In genomic region chr2:148880636-148881035, GRCh38 we compare ENCODE assay signal across 32 cellular contexts.
"Had no signal": no experiment of that assay in that cellular context is flagged by ENCODE, and none has a peak within 500 bp of the region (broad histone marks: within the 10 kb centered on the region; RNA-seq: fewer than 3 reads in every experiment).

No MANE protein-coding gene starts in this region.

- H3K36me3 Mint-ChIP-seq: activated naive CD4-positive, alpha-beta T cell treated with anti-CD3 and anti-CD28 coated beads, Interleukin-2, amount 50 U/mL, for 24 hours had no signal

- H3K4me3 ChIP-seq: adrenal gland, body of pancreas, colonic mucosa, esophagus muscularis mucosa, gastrocnemius medialis had no signal

- DNase-seq: activated CD4-positive, alpha-beta memory T cell treated with anti-CD3 and anti-CD28 coated beads, Interleukin-2, amount 10 ng/mL, durations not matched to agents 7 days and 5 days; activated CD4-positive, alpha-beta T cell treated with anti-CD3 and anti-CD28 coated beads for 1 hour; activated CD4-positive, alpha-beta T cell treated with anti-CD3 and anti-CD28 coated beads for 4 hours; activated CD4-positive, alpha-beta T cell treated with anti-CD3 and anti-CD28 coated beads, Interleukin-2, amount 10 ng/mL, durations not matched to agents 7 days and 5 days; activated CD4-positive, alpha-beta T cell treated with anti-CD3 and anti-CD28 coated beads, Interleukin-2, amount 50 U/mL, for 4 hours; activated CD8-positive, alpha-beta memory T cell treated with anti-CD3 and anti-CD28 coated beads for 24 hours; activated effector memory CD4-positive, alpha-beta T cell treated with anti-CD3 and anti-CD28 coated beads, Interleukin-2, amount 50 U/mL, for 16 hours; activated naive CD4-positive, alpha-beta T cell treated with anti-CD3 and anti-CD28 coated beads for 36 hours; activated naive CD8-positive, alpha-beta T cell treated with anti-CD3 and anti-CD28 coated beads for 36 hours; activated naive CD8-positive, alpha-beta T cell treated with anti-CD3 and anti-CD28 coated beads, Interleukin-2, amount 50 U/mL, for 24 hours; activated T-cell treated with anti-CD3 and anti-CD28 coated beads, Interleukin-2, amount 50 U/mL, for 4 hours; adrenal gland; amygdala; aorta; body of pancreas; caudate nucleus; cerebellar nuclear complex; colonic mucosa; effector CD8-positive, alpha-beta T cell; erythroblast; foreskin keratinocyte; gastrocnemius medialis; head of caudate nucleus; hippocampal formation; T-cell; T1000 had no signal

- H3K9me3 ChIP-seq: adrenal gland, colonic mucosa, gastrocnemius medialis had no signal

- H3K27ac ChIP-seq: adrenal gland, body of pancreas, colonic mucosa, esophagus muscularis mucosa, foreskin keratinocyte, gastrocnemius medialis had no signal

- H3K36me3 ChIP-seq: adrenal gland, colonic mucosa, esophagus muscularis mucosa, gastrocnemius medialis had no signal

- H3K27ac Mint-ChIP-seq: activated CD4-positive, alpha-beta memory T cell treated with anti-CD3 and anti-CD28 coated beads, Interleukin-2, amount 10 ng/mL, durations not matched to agents 7 days and 5 days; activated CD4-positive, alpha-beta T cell treated with anti-CD3 and anti-CD28 coated beads, Interleukin-2, amount 10 ng/mL, durations not matched to agents 7 days and 5 days; activated naive CD4-positive, alpha-beta T cell treated with anti-CD3 and anti-CD28 coated beads for 36 hours; activated naive CD4-positive, alpha-beta T cell treated with anti-CD3 and anti-CD28 coated beads, Interleukin-2, amount 50 U/mL, for 24 hours; activated naive CD8-positive, alpha-beta T cell treated with anti-CD3 and anti-CD28 coated beads for 36 hours; activated naive CD8-positive, alpha-beta T cell treated with anti-CD3 and anti-CD28 coated beads, Interleukin-2, amount 50 U/mL, for 24 hours; activated T-helper 2 cell treated with anti-CD3 and anti-CD28 coated beads, Interferon-gamma antibody, Interleukin-2, Interleukin-4, amounts not matched to agents 10 μg/mL and 5 μg/mL and 100 μg/mL, durations not matched to agents 14 hours and 24 hours and 36 hours; T-cell; T-helper 1 cell treated with Interleukin-12 subunit alpha and Interleukin-12 subunit beta and Interleukin-4 antibody, amounts not matched to agents 30 μg/mL and 1 μg/mL, for 36 hours; T-helper 2 cell treated with Interferon-gamma antibody and Interleukin-4, amounts not matched to agents 5 μg/mL and 100 μg/mL, for 36 hours; WTC11 had no signal

- H3K4me3 Mint-ChIP-seq: activated CD4-positive, alpha-beta memory T cell treated with anti-CD3 and anti-CD28 coated beads, Interleukin-2, amount 10 ng/mL, durations not matched to agents 7 days and 5 days; activated CD4-positive, alpha-beta T cell treated with anti-CD3 and anti-CD28 coated beads, Interleukin-2, amount 10 ng/mL, durations not matched to agents 7 days and 5 days; activated naive CD4-positive, alpha-beta T cell treated with anti-CD3 and anti-CD28 coated beads for 36 hours; activated naive CD4-positive, alpha-beta T cell treated with anti-CD3 and anti-CD28 coated beads, Interleukin-2, amount 50 U/mL, for 24 hours; activated naive CD8-positive, alpha-beta T cell treated with anti-CD3 and anti-CD28 coated beads for 36 hours; activated naive CD8-positive, alpha-beta T cell treated with anti-CD3 and anti-CD28 coated beads, Interleukin-2, amount 50 U/mL, for 24 hours; activated T-cell treated with anti-CD3 and anti-CD28 coated beads, Interleukin-2, amount 50 U/mL, for 4 hours; T-cell; T-helper 1 cell treated with Interleukin-12 subunit alpha and Interleukin-12 subunit beta and Interleukin-4 antibody, amounts not matched to agents 30 μg/mL and 1 μg/mL, for 36 hours; T-helper 2 cell treated with Interferon-gamma antibody and Interleukin-4, amounts not matched to agents 5 μg/mL and 100 μg/mL, for 36 hours; WTC11 had no signal

- ATAC-seq: activated naive CD8-positive, alpha-beta T cell treated with anti-CD3 and anti-CD28 coated beads, Interleukin-2, amount 50 U/mL, for 24 hours; activated T-cell treated with anti-CD3 and anti-CD28 coated beads, Interleukin-2, amount 50 U/mL, for 4 hours; body of pancreas; foreskin keratinocyte; gastrocnemius medialis; T-cell; WTC11 had no signal

- H3K4me1 ChIP-seq: foreskin keratinocyte had no signal

- H3K9me3 Mint-ChIP-seq: activated naive CD4-positive, alpha-beta T cell treated with anti-CD3 and anti-CD28 coated beads, Interleukin-2, amount 50 U/mL, for 24 hours; activated naive CD8-positive, alpha-beta T cell treated with anti-CD3 and anti-CD28 coated beads, Interleukin-2, amount 50 U/mL, for 24 hours; activated T-cell treated with anti-CD3 and anti-CD28 coated beads, Interleukin-2, amount 50 U/mL, for 4 hours; T-helper 1 cell treated with Interleukin-12 subunit alpha and Interleukin-12 subunit beta and Interleukin-4 antibody, amounts not matched to agents 30 μg/mL and 1 μg/mL, for 36 hours had no signal
